8 cellular contexts compared by ENCODE assay signal in genomic region chr12:124940393-124941169, GRCh38. TPM values are rescaled to one million over a fixed set of nuclear protein-coding genes. Genes with fewer than 3 reads are reported as not detected.
DNase-seq lines count a peak whose midpoint lies in the region; ATAC-seq and TF ChIP-seq lines count a peak whose summit lies in the region.

No MANE protein-coding gene starts in this region.

- DNase-seq in CD4-positive, CD25-positive, alpha-beta regulatory T cell: peak; percentile 73 to 90 (median 79)
- peak; percentile 65 for DNase-seq in activated CD8-positive, alpha-beta memory T cell treated with anti-CD3 and anti-CD28 coated beads, Interleukin-2, amount 50 U/mL, for 24 hours (ENCODE audit: extremely low read depth)
- DNase-seq in esophagus muscularis mucosa (ENCODE audit: extremely low spot score) (peak; percentile 98), stomach (peak; percentile 89), NCI-H1048 (lab: John Stamatoyannopoulos, UW) (no peak)
- DNase-seq in naive thymus-derived CD8-positive, alpha-beta T cell: peak; percentile 67 to 89 (median 80)

- H3K36me3 Mint-ChIP-seq in CD4-positive, CD25-positive, alpha-beta regulatory T cell: peaks cover 3% of the 10 kb centered on the region
- peaks cover 0 to 14% (median 2%) of the 10 kb centered on the region in 3 donors for H3K36me3 Mint-ChIP-seq in naive thymus-derived CD8-positive, alpha-beta T cell

- no peaks in the 10 kb centered on the region for H3K9me3 Mint-ChIP-seq in CD4-positive, CD25-positive, alpha-beta regulatory T cell
- H3K9me3 Mint-ChIP-seq in naive thymus-derived CD8-positive, alpha-beta T cell: no peaks in the 10 kb centered on the region

- H3K27me3 Mint-ChIP-seq in CD4-positive, CD25-positive, alpha-beta regulatory T cell: peaks cover 4% of the 10 kb centered on the region
- H3K27me3 Mint-ChIP-seq in naive thymus-derived CD8-positive, alpha-beta T cell: no peaks in the 10 kb centered on the region

- no peaks in the 10 kb centered on the region for H3K36me3 ChIP-seq in CD4-positive, CD25-positive, alpha-beta regulatory T cell (ENCODE audit: control insufficient read depth, insufficient read depth, low read length)
- H3K36me3 ChIP-seq in HUES6 (ENCODE audit: control insufficient read depth, insufficient read depth, low read length) (peaks cover 6% of the 10 kb centered on the region), esophagus muscularis mucosa (peaks cover 0 to 16% (median 10%) of the 10 kb centered on the region in 4 donors), stomach (peaks cover 0 to 16% (median 11%) of the 10 kb centered on the region in 4 donors)

- H3K27ac ChIP-seq in CD4-positive, CD25-positive, alpha-beta regulatory T cell (ENCODE audit: insufficient read depth, low read length, poor library complexity, severe bottlenecking): peak overlapping the region; percentile 81
- H3K27ac ChIP-seq in HUES6 (ENCODE audit: low read depth, low read length) (no peak overlapping the region; the same call in 1 of the 2 replicates), esophagus muscularis mucosa (replicated peaks in 1 of 4) (peak overlapping the region; percentile 89 to 98 (median 92)), stomach (peak overlapping the region; percentile 84 to 94 (median 89))

- intact Hi-C loops in esophagus muscularis mucosa (cut with DNase I): loop anchor here (1.0 kb wide), 1 partner anchor 34 kb away; no protein-coding TSS in a partner anchor
- intact Hi-C loops in stomach (cut with DNase I; ENCODE audit: low total_unique reads): no loop called here

- H3K4me1 ChIP-seq in CD4-positive, CD25-positive, alpha-beta regulatory T cell (ENCODE audit: control insufficient read depth, insufficient read depth, low read length, poor library complexity, severe bottlenecking): peaks cover 31% of the 10 kb centered on the region
- peaks cover 13% of the 10 kb centered on the region for H3K4me1 ChIP-seq in HUES6 (ENCODE audit: control insufficient read depth, insufficient read depth, low read length)
- peaks cover 32 to 40% (median 38%) of the 10 kb centered on the region in 4 donors for H3K4me1 ChIP-seq in esophagus muscularis mucosa
- H3K4me1 ChIP-seq in stomach: peaks cover 17 to 39% (median 31%) of the 10 kb centered on the region in 4 donors

- H3K9ac ChIP-seq in HUES6 (ENCODE audit: low read length): peak overlapping the region; percentile 13

- no peaks in the 10 kb centered on the region for H3K27me3 ChIP-seq in CD4-positive, CD25-positive, alpha-beta regulatory T cell (ENCODE audit: control insufficient read depth, insufficient read depth, low read length)
- no peaks in the 10 kb centered on the region for H3K27me3 ChIP-seq in HUES6 (ENCODE audit: control insufficient read depth, insufficient read depth, low read length)
- H3K27me3 ChIP-seq in esophagus muscularis mucosa: no peaks in the 10 kb centered on the region
- H3K27me3 ChIP-seq in stomach: no peaks in the 10 kb centered on the region

- H3K27ac Mint-ChIP-seq in CD4-positive, CD25-positive, alpha-beta regulatory T cell: no peak overlapping the region
- H3K27ac Mint-ChIP-seq in naive thymus-derived CD8-positive, alpha-beta T cell: no peak overlapping the region

- H3K4me3 ChIP-seq in CD4-positive, CD25-positive, alpha-beta regulatory T cell (ENCODE audit: low read depth, low read length): peak overlapping the region; percentile 95
- H3K4me3 ChIP-seq in HUES6 (ENCODE audit: low read depth, low read length) (peak overlapping the region; percentile 69), esophagus muscularis mucosa (peak overlapping the region; percentile 53 to 67 (median 56)), stomach (peak overlapping the region; percentile 41 to 53 (median 48))

- POLR2A ChIA-PET in naive thymus-derived CD8-positive, alpha-beta T cell (lab: Charles Lee): interaction anchor here (0.6 to 13.6 kb wide), 11 partner anchors 10 to 1576 kb away, joined by 3 to 541 read pairs (median 6); partner anchors contain the start of genes SBNO1 and UBC

- no peak overlapping the region for H3K4me3 Mint-ChIP-seq in CD4-positive, CD25-positive, alpha-beta regulatory T cell
- H3K4me3 Mint-ChIP-seq in naive thymus-derived CD8-positive, alpha-beta T cell: no peak overlapping the region

- TF ChIP-seq EP300 in esophagus muscularis mucosa (IDR thresholded peaks at IDR 0.05) (no peak), stomach (IDR thresholded peaks at IDR 0.05) (no peak)

- no peak for TF ChIP-seq POLR2A in esophagus muscularis mucosa (IDR thresholded peaks at IDR 0.05; ENCODE audit: low read depth)
- TF ChIP-seq POLR2A in stomach (IDR thresholded peaks at IDR 0.05): no peak

- H3K4me1 Mint-ChIP-seq in CD4-positive, CD25-positive, alpha-beta regulatory T cell: peaks cover 0 to 10% (median 4%) of the 10 kb centered on the region in 4 donors
- H3K4me1 Mint-ChIP-seq in naive thymus-derived CD8-positive, alpha-beta T cell: peaks cover 0 to 10% (median 6%) of the 10 kb centered on the region in 4 donors

- ATAC-seq in CD4-positive, CD25-positive, alpha-beta regulatory T cell (ENCODE audit: low read depth in 2 of 2): peak; percentile 64 to 69
- ATAC-seq in GM21367 (IDR thresholded peaks at IDR 0.05; ENCODE audit: unreplicated experiment): peak; percentile 50
- ATAC-seq in naive thymus-derived CD8-positive, alpha-beta T cell: peak; percentile 45 to 56

- peak; percentile 96 to 98 (median 96) for TF ChIP-seq CTCF in esophagus muscularis mucosa (IDR thresholded peaks at IDR 0.05)
- TF ChIP-seq CTCF in stomach (IDR thresholded peaks at IDR 0.05): peak in 5 of 7 experiments; percentile 89 to 98 (median 96)

- no peaks in the 10 kb centered on the region for H3K9me3 ChIP-seq in CD4-positive, CD25-positive, alpha-beta regulatory T cell (ENCODE audit: control insufficient read depth in 2 of 2, low read length in 2 of 2)
- H3K9me3 ChIP-seq in HUES6 (ENCODE audit: control insufficient read depth, insufficient read depth, low read depth, low read length) (no peaks in the 10 kb centered on the region), esophagus muscularis mucosa (no peaks in the 10 kb centered on the region), stomach (no peaks in the 10 kb centered on the region)

- 8% methylated on average over 23 of the region's 27 CpGs for WGBS in esophagus muscularis mucosa
- 3 to 16% (median 10%) methylated on average over 27 of the region's 27 CpGs for WGBS in stomach, 5 donors

RNA-seq across cellular contexts. Expression of gene UBC, which starts 26.1 kb away (rescaled TPM):
- 2,012 TPM for total RNA-seq in CD4-positive, CD25-positive, alpha-beta regulatory T cell
- 1,000 to 10,000 TPM; 1,179 to 1,557 (median 1,450) TPM for polyA plus RNA-seq in CD4-positive, CD25-positive, alpha-beta regulatory T cell
- 1,000 to 10,000 TPM; 1,267 to 2,383 (median 1,576) TPM for total RNA-seq in esophagus muscularis mucosa
- 100 to 1,000 TPM; 773 to 788 TPM for total RNA-seq in naive thymus-derived CD8-positive, alpha-beta T cell
- 1,000 to 10,000 TPM; 1,080 to 1,331 (median 1,214) TPM for polyA plus RNA-seq in naive thymus-derived CD8-positive, alpha-beta T cell
- total RNA-seq in stomach: 1,000 to 10,000 TPM in 3 of 5 donors, 100 to 1,000 TPM in 2; 409 to 1,431 (median 1,065) TPM
- 1,000 to 10,000 TPM in 1 of 3 donors, 100 to 1,000 TPM in 2; 875 to 1,080 (median 957) TPM for polyA plus RNA-seq in stomach

RNA-seq across cellular contexts. Expression of gene DHX37, which starts 48.4 kb away (rescaled TPM):
- 33.3 TPM for total RNA-seq in CD4-positive, CD25-positive, alpha-beta regulatory T cell
- 1 to 10 TPM; 2.4 to 3.4 (median 2.9) TPM for polyA plus RNA-seq in CD4-positive, CD25-positive, alpha-beta regulatory T cell
- total RNA-seq in esophagus muscularis mucosa (10 to 100 TPM in 3 of 4 donors, 1 to 10 TPM in 1; 7.9 to 16.3 (median 14.7) TPM), stomach (10 to 100 TPM in 3 of 5 donors, 1 to 10 TPM in 2; 1.8 to 22.0 (median 17.4) TPM)
- 10 to 100 TPM; 29.5 to 30.5 TPM for total RNA-seq in naive thymus-derived CD8-positive, alpha-beta T cell
- 1 to 10 TPM; 3.4 to 5.8 (median 4.3) TPM for polyA plus RNA-seq in naive thymus-derived CD8-positive, alpha-beta T cell
- 10 to 100 TPM in 1 of 3 donors, 1 to 10 TPM in 2; 6.6 to 10.5 (median 8.3) TPM for polyA plus RNA-seq in stomach

RNA-seq across cellular contexts. Expression of gene BRI3BP, which starts 52.9 kb away (rescaled TPM):
- total RNA-seq in CD4-positive, CD25-positive, alpha-beta regulatory T cell: 4.1 TPM
- 1 to 10 TPM; 2.0 to 3.4 (median 2.3) TPM for polyA plus RNA-seq in CD4-positive, CD25-positive, alpha-beta regulatory T cell
- total RNA-seq in esophagus muscularis mucosa (1 to 10 TPM; 2.2 to 3.3 (median 2.5) TPM), stomach (10 to 100 TPM in 3 of 5 donors, 1 to 10 TPM in 2; 1.2 to 24.3 (median 19.4) TPM)
- total RNA-seq in naive thymus-derived CD8-positive, alpha-beta T cell: 1 to 10 TPM; 7.4 to 7.8 TPM
- 1 to 10 TPM; 1.5 to 3.7 (median 2.3) TPM for polyA plus RNA-seq in naive thymus-derived CD8-positive, alpha-beta T cell
- polyA plus RNA-seq in stomach: 1 to 10 TPM; 1.7 to 5.2 (median 3.1) TPM
